1 cellular context compared by ENCODE assay signal in genomic region chr17:30376621-30377452, GRCh38.
TF ChIP-seq lines count a peak whose summit lies in the region.

No MANE protein-coding gene starts in this region.

TF ChIP-seq in HepG2, 621 proteins besides CTCF, POLR2A, EP300 and RAD21 (continued from another document and continues in another):
- TF ChIP-seq, protein P1, sequence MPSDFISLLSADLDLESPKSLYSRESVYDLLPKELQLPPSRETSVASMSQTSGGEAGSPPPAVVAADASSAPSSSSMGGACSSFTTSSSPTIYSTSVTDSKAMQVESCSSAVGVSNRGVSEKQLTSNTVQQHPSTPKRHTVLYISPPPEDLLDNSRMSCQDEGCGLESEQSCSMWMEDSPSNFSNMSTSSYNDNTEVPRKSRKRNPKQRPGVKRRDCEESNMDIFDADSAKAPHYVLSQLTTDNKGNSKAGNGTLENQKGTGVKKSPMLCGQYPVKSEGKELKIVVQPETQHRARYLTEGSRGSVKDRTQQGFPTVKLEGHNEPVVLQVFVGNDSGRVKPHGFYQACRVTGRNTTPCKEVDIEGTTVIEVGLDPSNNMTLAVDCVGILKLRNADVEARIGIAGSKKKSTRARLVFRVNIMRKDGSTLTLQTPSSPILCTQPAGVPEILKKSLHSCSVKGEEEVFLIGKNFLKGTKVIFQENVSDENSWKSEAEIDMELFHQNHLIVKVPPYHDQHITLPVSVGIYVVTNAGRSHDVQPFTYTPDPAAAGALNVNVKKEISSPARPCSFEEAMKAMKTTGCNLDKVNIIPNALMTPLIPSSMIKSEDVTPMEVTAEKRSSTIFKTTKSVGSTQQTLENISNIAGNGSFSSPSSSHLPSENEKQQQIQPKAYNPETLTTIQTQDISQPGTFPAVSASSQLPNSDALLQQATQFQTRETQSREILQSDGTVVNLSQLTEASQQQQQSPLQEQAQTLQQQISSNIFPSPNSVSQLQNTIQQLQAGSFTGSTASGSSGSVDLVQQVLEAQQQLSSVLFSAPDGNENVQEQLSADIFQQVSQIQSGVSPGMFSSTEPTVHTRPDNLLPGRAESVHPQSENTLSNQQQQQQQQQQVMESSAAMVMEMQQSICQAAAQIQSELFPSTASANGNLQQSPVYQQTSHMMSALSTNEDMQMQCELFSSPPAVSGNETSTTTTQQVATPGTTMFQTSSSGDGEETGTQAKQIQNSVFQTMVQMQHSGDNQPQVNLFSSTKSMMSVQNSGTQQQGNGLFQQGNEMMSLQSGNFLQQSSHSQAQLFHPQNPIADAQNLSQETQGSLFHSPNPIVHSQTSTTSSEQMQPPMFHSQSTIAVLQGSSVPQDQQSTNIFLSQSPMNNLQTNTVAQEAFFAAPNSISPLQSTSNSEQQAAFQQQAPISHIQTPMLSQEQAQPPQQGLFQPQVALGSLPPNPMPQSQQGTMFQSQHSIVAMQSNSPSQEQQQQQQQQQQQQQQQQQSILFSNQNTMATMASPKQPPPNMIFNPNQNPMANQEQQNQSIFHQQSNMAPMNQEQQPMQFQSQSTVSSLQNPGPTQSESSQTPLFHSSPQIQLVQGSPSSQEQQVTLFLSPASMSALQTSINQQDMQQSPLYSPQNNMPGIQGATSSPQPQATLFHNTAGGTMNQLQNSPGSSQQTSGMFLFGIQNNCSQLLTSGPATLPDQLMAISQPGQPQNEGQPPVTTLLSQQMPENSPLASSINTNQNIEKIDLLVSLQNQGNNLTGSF (CRISPR knock-in tag; IDR thresholded peaks at IDR 0.05), result no peak
- TF ChIP-seq SAP130 (CRISPR knock-in tag; IDR thresholded peaks at IDR 0.05; ENCODE audit: low read depth) (peak; percentile 90), FOXK1 (CRISPR knock-in tag; IDR thresholded peaks at IDR 0.05; ENCODE audit: borderline replicate concordance, low read depth) (peak; percentile 95), JDP2 (CRISPR knock-in tag; IDR thresholded peaks at IDR 0.05; ENCODE audit: borderline replicate concordance) (no peak), ZNF816 (CRISPR knock-in tag; IDR thresholded peaks at IDR 0.05; ENCODE audit: borderline replicate concordance) (no peak), HMGXB4 (CRISPR knock-in tag; IDR thresholded peaks at IDR 0.05; ENCODE audit: borderline replicate concordance in 1 of 2, low read depth in 1 of 2) (no peak), PRDM4 (CRISPR knock-in tag; IDR thresholded peaks at IDR 0.05; ENCODE audit: borderline replicate concordance) (no peak), ARID2 (CRISPR knock-in tag; IDR thresholded peaks at IDR 0.05; ENCODE audit: borderline replicate concordance) (0 out of 2 replicates have a peak, but pooled peaks have one; percentile 26), ERF (CRISPR knock-in tag; IDR thresholded peaks at IDR 0.05) (peak; percentile 83; the same call in 1 of the 2 replicates), TGIF2 (CRISPR knock-in tag; IDR thresholded peaks at IDR 0.05) (no peak), NCOR1 (IDR thresholded peaks at IDR 0.05; ENCODE audit: borderline replicate concordance, low read length) (peak; percentile 46; the same call in 1 of the 2 replicates), KLF13 (CRISPR knock-in tag; IDR thresholded peaks at IDR 0.05) (no peak), DPF2 (CRISPR knock-in tag; IDR thresholded peaks at IDR 0.05; ENCODE audit: borderline replicate concordance, low read depth) (no peak), ZKSCAN1 (IDR thresholded peaks at IDR 0.05; ENCODE audit: low read length) (no peak), ZNF510 (CRISPR knock-in tag; IDR thresholded peaks at IDR 0.05; ENCODE audit: low read depth) (no peak), ZNF382 (CRISPR knock-in tag; IDR thresholded peaks at IDR 0.05; ENCODE audit: borderline replicate concordance) (no peak), STAG1 (CRISPR knock-in tag; IDR thresholded peaks at IDR 0.05) (0 out of 2 replicates have a peak, but pooled peaks have one; percentile 4), PBX2 (CRISPR knock-in tag; IDR thresholded peaks at IDR 0.05) (no peak), ZNF614 (CRISPR knock-in tag; IDR thresholded peaks at IDR 0.05; ENCODE audit: borderline replicate concordance) (peak; percentile 54; the same call in 1 of the 2 replicates), ARID5B (CRISPR knock-in tag; IDR thresholded peaks at IDR 0.05) (peak; percentile 91), BORCS8-MEF2B (CRISPR knock-in tag; IDR thresholded peaks at IDR 0.05) (no peak), GFI1 (CRISPR knock-in tag; IDR thresholded peaks at IDR 0.05; ENCODE audit: borderline replicate concordance) (peak; percentile 74), MED8 (CRISPR knock-in tag; IDR thresholded peaks at IDR 0.05; ENCODE audit: insufficient replicate concordance) (no peak), ZBTB39 (CRISPR knock-in tag; IDR thresholded peaks at IDR 0.05) (no peak)
- TF ChIP-seq, protein P2, sequence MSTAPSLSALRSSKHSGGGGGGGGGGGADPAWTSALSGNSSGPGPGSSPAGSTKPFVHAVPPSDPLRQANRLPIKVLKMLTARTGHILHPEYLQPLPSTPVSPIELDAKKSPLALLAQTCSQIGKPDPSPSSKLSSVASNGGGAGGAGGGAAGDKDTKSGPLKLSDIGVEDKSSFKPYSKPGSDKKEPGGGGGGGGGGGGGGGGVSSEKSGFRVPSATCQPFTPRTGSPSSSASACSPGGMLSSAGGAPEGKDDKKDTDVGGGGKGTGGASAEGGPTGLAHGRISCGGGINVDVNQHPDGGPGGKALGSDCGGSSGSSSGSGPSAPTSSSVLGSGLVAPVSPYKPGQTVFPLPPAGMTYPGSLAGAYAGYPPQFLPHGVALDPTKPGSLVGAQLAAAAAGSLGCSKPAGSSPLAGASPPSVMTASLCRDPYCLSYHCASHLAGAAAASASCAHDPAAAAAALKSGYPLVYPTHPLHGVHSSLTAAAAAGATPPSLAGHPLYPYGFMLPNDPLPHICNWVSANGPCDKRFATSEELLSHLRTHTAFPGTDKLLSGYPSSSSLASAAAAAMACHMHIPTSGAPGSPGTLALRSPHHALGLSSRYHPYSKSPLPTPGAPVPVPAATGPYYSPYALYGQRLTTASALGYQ (CRISPR knock-in tag; IDR thresholded peaks at IDR 0.05), result peak; percentile 57; the same call in 1 of the 2 replicates
- TF ChIP-seq, protein P3, sequence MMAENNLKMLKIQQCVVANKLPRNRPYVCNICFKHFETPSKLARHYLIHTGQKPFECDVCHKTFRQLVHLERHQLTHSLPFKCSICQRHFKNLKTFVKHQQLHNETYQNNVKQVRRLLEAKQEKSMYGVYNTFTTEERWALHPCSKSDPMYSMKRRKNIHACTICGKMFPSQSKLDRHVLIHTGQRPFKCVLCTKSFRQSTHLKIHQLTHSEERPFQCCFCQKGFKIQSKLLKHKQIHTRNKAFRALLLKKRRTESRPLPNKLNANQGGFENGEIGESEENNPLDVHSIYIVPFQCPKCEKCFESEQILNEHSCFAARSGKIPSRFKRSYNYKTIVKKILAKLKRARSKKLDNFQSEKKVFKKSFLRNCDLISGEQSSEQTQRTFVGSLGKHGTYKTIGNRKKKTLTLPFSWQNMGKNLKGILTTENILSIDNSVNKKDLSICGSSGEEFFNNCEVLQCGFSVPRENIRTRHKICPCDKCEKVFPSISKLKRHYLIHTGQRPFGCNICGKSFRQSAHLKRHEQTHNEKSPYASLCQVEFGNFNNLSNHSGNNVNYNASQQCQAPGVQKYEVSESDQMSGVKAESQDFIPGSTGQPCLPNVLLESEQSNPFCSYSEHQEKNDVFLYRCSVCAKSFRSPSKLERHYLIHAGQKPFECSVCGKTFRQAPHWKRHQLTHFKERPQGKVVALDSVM (CRISPR knock-in tag; IDR thresholded peaks at IDR 0.05), result peak; percentile 79
- TF ChIP-seq, protein P4, sequence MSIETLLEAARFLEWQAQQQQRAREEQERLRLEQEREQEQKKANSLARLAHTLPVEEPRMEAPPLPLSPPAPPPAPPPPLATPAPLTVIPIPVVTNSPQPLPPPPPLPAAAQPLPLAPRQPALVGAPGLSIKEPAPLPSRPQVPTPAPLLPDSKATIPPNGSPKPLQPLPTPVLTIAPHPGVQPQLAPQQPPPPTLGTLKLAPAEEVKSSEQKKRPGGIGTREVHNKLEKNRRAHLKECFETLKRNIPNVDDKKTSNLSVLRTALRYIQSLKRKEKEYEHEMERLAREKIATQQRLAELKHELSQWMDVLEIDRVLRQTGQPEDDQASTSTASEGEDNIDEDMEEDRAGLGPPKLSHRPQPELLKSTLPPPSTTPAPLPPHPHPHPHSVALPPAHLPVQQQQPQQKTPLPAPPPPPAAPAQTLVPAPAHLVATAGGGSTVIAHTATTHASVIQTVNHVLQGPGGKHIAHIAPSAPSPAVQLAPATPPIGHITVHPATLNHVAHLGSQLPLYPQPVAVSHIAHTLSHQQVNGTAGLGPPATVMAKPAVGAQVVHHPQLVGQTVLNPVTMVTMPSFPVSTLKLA (IDR thresholded peaks at IDR 0.05), result no peak; the same call in 1 of the 2 replicates
- TF ChIP-seq, protein P5, sequence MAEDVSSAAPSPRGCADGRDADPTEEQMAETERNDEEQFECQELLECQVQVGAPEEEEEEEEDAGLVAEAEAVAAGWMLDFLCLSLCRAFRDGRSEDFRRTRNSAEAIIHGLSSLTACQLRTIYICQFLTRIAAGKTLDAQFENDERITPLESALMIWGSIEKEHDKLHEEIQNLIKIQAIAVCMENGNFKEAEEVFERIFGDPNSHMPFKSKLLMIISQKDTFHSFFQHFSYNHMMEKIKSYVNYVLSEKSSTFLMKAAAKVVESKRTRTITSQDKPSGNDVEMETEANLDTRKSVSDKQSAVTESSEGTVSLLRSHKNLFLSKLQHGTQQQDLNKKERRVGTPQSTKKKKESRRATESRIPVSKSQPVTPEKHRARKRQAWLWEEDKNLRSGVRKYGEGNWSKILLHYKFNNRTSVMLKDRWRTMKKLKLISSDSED (CRISPR knock-in tag; IDR thresholded peaks at IDR 0.05), result no peak
